Comparison of ENCODE assay signal across 23 cellular contexts in genomic region chr1:12442217-12442616, GRCh38.
"Had no signal": no experiment of that assay in that cellular context is flagged by ENCODE, and none has a peak within 500 bp of the region (broad histone marks: within the 10 kb centered on the region; RNA-seq: fewer than 3 reads in every experiment).

No MANE protein-coding gene starts in this region.

- DNase-seq: activated gamma-delta T cell; activated T-cell treated with anti-CD3 and anti-CD28 coated beads, Interleukin-2, amount 50 U/mL, for 48 hours; amniotic stem cell; colonic mucosa; dorsolateral prefrontal cortex; effector memory CD8-positive, alpha-beta T cell; gastrocnemius medialis; hippocampal formation; left ventricle myocardium superior; nephron progenitor cell; pancreas; psoas muscle; stimulated activated CD4-positive, alpha-beta T cell treated with anti-CD3 and anti-CD28 coated beads, Interleukin-12 subunit alpha, Interleukin-12 subunit beta, amount 100 ng/mL, for 4 hours; stimulated activated CD4-positive, alpha-beta T cell treated with anti-CD3 and anti-CD28 coated beads, Interleukin-4, amount 100 ng/mL, for 4 hours; T-helper 9 cell; testis had no signal

- ATAC-seq: effector memory CD8-positive, alpha-beta T cell; gastrocnemius medialis; left ventricle myocardium superior; pancreas; psoas muscle had no signal

- FAIRE-seq: islet of Langerhans, pancreas had no signal

- H3K36me3 ChIP-seq: breast epithelium, colonic mucosa, gastrocnemius medialis, pancreas, right atrium auricular region, vagina had no signal

- H3K4me1 ChIP-seq: colonic mucosa had no signal

- H3K4me3 ChIP-seq: breast epithelium, colonic mucosa, dorsolateral prefrontal cortex, esophagus muscularis mucosa, gastrocnemius medialis, pancreas, psoas muscle, right atrium auricular region, testis, vagina had no signal

- H3K27ac ChIP-seq: breast epithelium, colonic mucosa, dorsolateral prefrontal cortex, esophagus muscularis mucosa, gastrocnemius medialis, pancreas, psoas muscle, right atrium auricular region, testis, vagina had no signal

- H3K9me3 Mint-ChIP-seq: activated naive CD4-positive, alpha-beta T cell treated with anti-CD3 and anti-CD28 coated beads, Interleukin-2, amount 50 U/mL, for 24 hours; effector memory CD8-positive, alpha-beta T cell had no signal

- H3K4me3 Mint-ChIP-seq: activated naive CD4-positive, alpha-beta T cell treated with anti-CD3 and anti-CD28 coated beads, Interleukin-2, amount 50 U/mL, for 24 hours; effector memory CD8-positive, alpha-beta T cell; nephron progenitor cell; type B pancreatic cell had no signal

- H3K27me3 ChIP-seq: breast epithelium, colonic mucosa, dorsolateral prefrontal cortex, esophagus muscularis mucosa, gastrocnemius medialis, pancreas, right atrium auricular region, testis, vagina had no signal

- H3K9me3 ChIP-seq: breast epithelium, colonic mucosa, esophagus muscularis mucosa, gastrocnemius medialis, pancreas, psoas muscle, right atrium auricular region, testis, vagina had no signal

- H3K27ac Mint-ChIP-seq: nephron progenitor cell had no signal

- H3K27me3 Mint-ChIP-seq: activated naive CD4-positive, alpha-beta T cell treated with anti-CD3 and anti-CD28 coated beads, Interleukin-2, amount 50 U/mL, for 24 hours; effector memory CD8-positive, alpha-beta T cell; type B pancreatic cell had no signal
